Comparison of ENCODE assay signal across 10 cellular contexts in genomic region chr1:234840253-234840652, GRCh38.
"Had no signal": no experiment of that assay in that cellular context is flagged by ENCODE, and none has a peak within 500 bp of the region (broad histone marks: within the 10 kb centered on the region; RNA-seq: fewer than 3 reads in every experiment).

No MANE protein-coding gene starts in this region.

- H3K9ac ChIP-seq: neural progenitor cell, parathyroid adenoma had no signal

- H3K4me3 Mint-ChIP-seq: activated CD8-positive, alpha-beta memory T cell treated with anti-CD3 and anti-CD28 coated beads, Interleukin-2, amount 10 ng/mL, durations not matched to agents 7 days and 5 days; neural progenitor cell; WTC11 had no signal

- H3K79me2 ChIP-seq: parathyroid adenoma had no signal

- DNase-seq: activated naive CD4-positive, alpha-beta T cell; stimulated activated CD4-positive, alpha-beta T cell treated with anti-CD3 and anti-CD28 coated beads, Interleukin-4, amount 100 ng/mL, for 24 hours had no signal

- H3K27ac ChIP-seq: cardiac muscle cell, neural progenitor cell, parathyroid adenoma, thoracic aorta had no signal

- H3K27me3 ChIP-seq: cardiac muscle cell, left lung, neural progenitor cell had no signal

- H3K4me1 ChIP-seq: neural progenitor cell, parathyroid adenoma had no signal

- H3K27ac Mint-ChIP-seq: activated CD8-positive, alpha-beta memory T cell treated with anti-CD3 and anti-CD28 coated beads, Interleukin-2, amount 10 ng/mL, durations not matched to agents 7 days and 5 days; neural progenitor cell; WTC11 had no signal

- ATAC-seq: activated CD8-positive, alpha-beta memory T cell treated with anti-CD3 and anti-CD28 coated beads, Interleukin-2, amount 10 ng/mL, durations not matched to agents 7 days and 5 days; left lung; stimulated activated naive CD8-positive, alpha-beta T cell treated with anti-CD3 and anti-CD28 coated beads, Interleukin-15, amount 100 ng/mL, for 72 hours; WTC11 had no signal

- H2AFZ ChIP-seq: neural progenitor cell, parathyroid adenoma had no signal

- H3K4me2 ChIP-seq: neural progenitor cell had no signal

- H3K27me3 Mint-ChIP-seq: activated CD8-positive, alpha-beta memory T cell treated with anti-CD3 and anti-CD28 coated beads, Interleukin-2, amount 10 ng/mL, durations not matched to agents 7 days and 5 days; stimulated activated naive CD8-positive, alpha-beta T cell treated with anti-CD3 and anti-CD28 coated beads, Interleukin-15, amount 100 ng/mL, for 72 hours had no signal

- H3K4me3 ChIP-seq: cardiac muscle cell, left lung, neural progenitor cell, thoracic aorta had no signal

- H3K36me3 Mint-ChIP-seq: activated CD8-positive, alpha-beta memory T cell treated with anti-CD3 and anti-CD28 coated beads, Interleukin-2, amount 10 ng/mL, durations not matched to agents 7 days and 5 days; neural progenitor cell had no signal
